In the genomic region with DNA sequence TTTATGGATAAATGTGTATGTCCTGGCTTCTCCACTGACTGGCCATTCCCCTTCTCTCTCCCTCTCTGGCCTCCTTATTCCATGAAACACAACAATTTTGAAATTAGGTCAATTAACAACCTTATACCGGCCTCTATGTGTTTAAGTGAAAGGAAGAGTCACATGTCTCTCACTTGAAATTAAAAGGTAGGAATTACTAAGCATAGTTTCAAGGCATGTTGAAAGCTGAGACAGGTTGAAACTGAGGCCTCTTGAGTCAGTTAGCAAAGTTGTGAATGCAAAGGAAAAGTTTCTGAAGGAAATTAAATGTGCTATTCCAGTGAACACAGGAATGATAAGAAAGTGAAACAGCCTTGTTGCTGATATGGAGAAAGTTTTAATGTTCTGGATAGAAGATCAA, we compare ENCODE assay signal across 21 cellular contexts.
A peak's percentile ranks its signal among the peaks of the same experiment; 100 is the strongest.
DNase-seq lines count a peak whose midpoint lies in the region; ATAC-seq, FAIRE-seq and TF ChIP-seq lines count a peak whose summit lies in the region.
"Had no signal": no experiment of that assay in that cellular context is flagged by ENCODE, and none has a peak within 500 bp of the region (broad histone marks: within the 10 kb centered on the region; RNA-seq: fewer than 3 reads in every experiment).

No MANE protein-coding gene starts in this region.

- H3K27me3 Mint-ChIP-seq in mesothelial cell of epicardium (ENCODE audit: low read depth), result peaks cover 2% of the 10 kb centered on the region

- no peaks in the 10 kb centered on the region for H3K9me3 ChIP-seq in cardiac muscle cell (ENCODE audit: low read depth)
- H3K9me3 ChIP-seq in heart left ventricle, result no peaks in the 10 kb centered on the region
- H3K9me3 ChIP-seq in OCI-LY3 (ENCODE audit: insufficient read depth, low read length), result no peaks in the 10 kb centered on the region
- H3K9me3 ChIP-seq in GM12878 (replicated peaks; ENCODE audit: control insufficient read depth, insufficient read depth, low read length), result no peaks in the 10 kb centered on the region
- H3K9me3 ChIP-seq: BLaER1, Caco-2 had no signal

- H3K27ac Mint-ChIP-seq in mesothelial cell of epicardium, result peak overlapping the region; percentile 9
- H3K27ac Mint-ChIP-seq: B cell; CD4-positive, CD25-positive, alpha-beta regulatory T cell; CD8-positive, alpha-beta T cell had no signal

- H3K9me3 Mint-ChIP-seq in mesothelial cell of epicardium, result no peaks in the 10 kb centered on the region
- H3K9me3 Mint-ChIP-seq: CD4-positive, CD25-positive, alpha-beta regulatory T cell; CD8-positive, alpha-beta T cell had no signal

- RAD21 ChIA-PET in GM12878 (lab: Charles Lee; ENCODE audit: unreplicated experiment), result interaction anchor here (0.8 to 1.0 kb wide), 2 partner anchors 9 to 10 kb away, joined by 3 read pairs; no protein-coding TSS in a partner anchor

- in situ Hi-C loops in GM12878 (cut with MboI), result no loop called here

- H3K9ac ChIP-seq in OCI-LY3 (ENCODE audit: low read length), result no peak overlapping the region
- no peak overlapping the region for H3K9ac ChIP-seq in GM12878 (ENCODE audit: control insufficient read depth, insufficient read depth, low read length)
- H3K9ac ChIP-seq: BLaER1, GM23248 had no signal

- no TSS peak for BruUV-seq in GM12878 (replicated peaks; lab: Mats Ljungman, UMichigan)

- H3K4me3 Mint-ChIP-seq in mesothelial cell of epicardium, result no peak overlapping the region
- H3K4me3 Mint-ChIP-seq: B cell; CD4-positive, CD25-positive, alpha-beta regulatory T cell; CD8-positive, alpha-beta T cell had no signal

- SMC1A ChIA-PET in GM12878 (lab: Charles Lee; ENCODE audit: uncharacterized antibody, unreplicated experiment), result interaction anchor here (0.9 to 2.5 kb wide), 3 partner anchors 10 to 19 kb away, joined by 3 to 9 read pairs (median 7); no protein-coding TSS in a partner anchor

- H3K36me3 Mint-ChIP-seq in mesothelial cell of epicardium, result no peaks in the 10 kb centered on the region
- H3K36me3 Mint-ChIP-seq: CD4-positive, CD25-positive, alpha-beta regulatory T cell; CD8-positive, alpha-beta T cell had no signal

- WGBS in heart left ventricle, 4 donors, result 77 to 88% (median 85%) methylated on average over 1 of the region's 1 CpG
- WGBS in GM12878 (ENCODE audit: insufficient coverage, insufficient replicate concordance, low lambda C conversion rate, missing lambda C conversion rate), result 17% methylated on average over 1 of the region's 1 CpG

- no peaks in the 10 kb centered on the region for H3K36me3 ChIP-seq in cardiac muscle cell
- no peaks in the 10 kb centered on the region for H3K36me3 ChIP-seq in heart left ventricle
- no peaks in the 10 kb centered on the region for H3K36me3 ChIP-seq in OCI-LY3 (replicated peaks; ENCODE audit: low read depth, low read length)
- no peaks in the 10 kb centered on the region for H3K36me3 ChIP-seq in GM12878 (ENCODE audit: control insufficient read depth in 2 of 2, insufficient read depth in 2 of 2, low read length in 1 of 2)
- H3K36me3 ChIP-seq: BLaER1 had no signal

- TF ChIP-seq EP300 in GM12878 (IDR thresholded peaks at IDR 0.05; ENCODE audit: borderline replicate concordance in 1 of 2, control insufficient read depth in 1 of 2, low read depth in 2 of 2, low read length in 2 of 2), result no peak

- FAIRE-seq in GM12878 (lab: Jason Lieb, UNC), result no peak
- FAIRE-seq: G401.6, H1 had no signal

- H4K20me1 ChIP-seq in OCI-LY3 (ENCODE audit: insufficient read depth, low read length), result no peaks in the 10 kb centered on the region
- no peaks in the 10 kb centered on the region for H4K20me1 ChIP-seq in GM12878 (ENCODE audit: control insufficient read depth, insufficient read depth)
- H4K20me1 ChIP-seq: BLaER1 had no signal

- no peak overlapping the region for H3K4me3 ChIP-seq in cardiac muscle cell
- no peak overlapping the region for H3K4me3 ChIP-seq in heart left ventricle
- no peak overlapping the region for H3K4me3 ChIP-seq in OCI-LY3 (ENCODE audit: low read length)
- H3K4me3 ChIP-seq in GM12878, result no peak overlapping the region
- H3K4me3 ChIP-seq: BLaER1, GM23248 had no signal

- no peak for TF ChIP-seq RAD21 in GM12878 (IDR thresholded peaks at IDR 0.05; ENCODE audit: insufficient read depth, low read depth, low read length)

- H3K79me2 ChIP-seq in OCI-LY3 (ENCODE audit: low read length) (no peaks in the 10 kb centered on the region), GM12878 (ENCODE audit: control insufficient read depth, insufficient read depth, low read length) (no peaks in the 10 kb centered on the region)

- POLR2A ChIA-PET in GM12878 (lab: Charles Lee), result interaction anchor here (0.7 kb wide), 1 partner anchor 19 kb away, joined by 3 read pairs; no protein-coding TSS in a partner anchor

- H3K4me2 ChIP-seq in OCI-LY3 (ENCODE audit: low read length) (peak overlapping the region; percentile 15; the same call in 1 of the 2 replicates), GM12878 (ENCODE audit: control insufficient read depth, insufficient read depth) (no peak overlapping the region)
- H3K4me2 ChIP-seq: BLaER1 had no signal

- CTCF ChIA-PET in GM12878 (lab: Yijun Ruan, JAX), result interaction anchor here (0.7 to 3.4 kb wide), 6 partner anchors 9 to 46 kb away, joined by 3 to 17 read pairs (median 4); no protein-coding TSS in a partner anchor

- peaks cover 22% of the 10 kb centered on the region for H3K4me1 Mint-ChIP-seq in mesothelial cell of epicardium
- H3K4me1 Mint-ChIP-seq: B cell; CD4-positive, CD25-positive, alpha-beta regulatory T cell had no signal

- H3K4me1 ChIP-seq in cardiac muscle cell (ENCODE audit: low read depth), result peaks cover 35% of the 10 kb centered on the region
- peaks cover 0 to 33% (median 3%) of the 10 kb centered on the region in 12 donors for H3K4me1 ChIP-seq in heart left ventricle
- peaks cover 8% of the 10 kb centered on the region for H3K4me1 ChIP-seq in OCI-LY3 (ENCODE audit: low read length)
- H3K4me1 ChIP-seq in GM12878 (ENCODE audit: control insufficient read depth, insufficient read depth, low read length), result no peaks in the 10 kb centered on the region

- TF ChIP-seq CTCF in cardiac muscle cell (IDR thresholded peaks at IDR 0.05; ENCODE audit: low read depth, low read length), result no peak
- no peak for TF ChIP-seq CTCF in heart left ventricle (IDR thresholded peaks at IDR 0.05)
- TF ChIP-seq CTCF in OCI-LY3 (IDR thresholded peaks at IDR 0.05; ENCODE audit: low read depth, low read length), result no peak
- no peak for TF ChIP-seq CTCF in GM12878 (IDR thresholded peaks at IDR 0.05 in 2 of 3, conservative IDR thresholded peaks at IDR 0.05 in 1 of 3; ENCODE audit: control insufficient read depth in 2 of 3, extremely low read depth in 1 of 3, insufficient read depth in 1 of 3, low read depth in 3 of 3, low read length in 3 of 3)
- no peak for TF ChIP-seq CTCF in mesothelial cell of epicardium (IDR thresholded peaks at IDR 0.05; ENCODE audit: unreplicated experiment)

- TF ChIP-seq POLR2A in heart left ventricle (IDR thresholded peaks at IDR 0.05) (no peak), GM12878 (IDR thresholded peaks at IDR 0.05; ENCODE audit: low read depth, low read length) (no peak)

- ATAC-seq in heart left ventricle (no peak), GM12878 (peak; percentile 73), GM21619 (IDR thresholded peaks at IDR 0.05; ENCODE audit: unreplicated experiment) (no peak), HG03571 (IDR thresholded peaks at IDR 0.05; ENCODE audit: unreplicated experiment) (no peak)
- ATAC-seq: CD8-positive, alpha-beta T cell had no signal

- no peak overlapping the region for H2AFZ ChIP-seq in OCI-LY3 (ENCODE audit: low read depth, low read length)
- H2AFZ ChIP-seq in GM12878 (ENCODE audit: control insufficient read depth, low read depth, low read length), result no peak overlapping the region
- H2AFZ ChIP-seq: GM23248 had no signal

- H3K27me3 ChIP-seq in cardiac muscle cell (no peaks in the 10 kb centered on the region), heart left ventricle (no peaks in the 10 kb centered on the region), OCI-LY3 (ENCODE audit: low read depth, low read length) (no peaks in the 10 kb centered on the region), GM12878 (replicated peaks in 1 of 2; ENCODE audit: control insufficient read depth in 2 of 2, insufficient read depth in 2 of 2, low read length in 1 of 2) (no peaks in the 10 kb centered on the region; a peak in 1 of 4 replicates)
- H3K27me3 ChIP-seq: BLaER1 had no signal

- DNase-seq in cardiac muscle cell (ENCODE audit: low read depth in 1 of 2, low spot score in 1 of 2) (no peak), heart left ventricle (no peak), GM12878 (ENCODE audit: low read depth, low spot score) (no peak), mesothelial cell of epicardium (ENCODE audit: low spot score in 2 of 2, unreplicated experiment in 2 of 2) (no peak), AML-193 (lab: John Stamatoyannopoulos, UW) (no peak)
- DNase-seq: Caco-2; CD4-positive, CD25-positive, alpha-beta regulatory T cell; CD8-positive, alpha-beta T cell; DMS153; DND-41; GM23248; H7; HCEC 1CT had no signal

- H3K27ac ChIP-seq in cardiac muscle cell, result peak overlapping the region; percentile 0
- H3K27ac ChIP-seq in heart left ventricle, result no peak overlapping the region
- H3K27ac ChIP-seq in OCI-LY3 (ENCODE audit: low read length), result no peak overlapping the region
- no peak overlapping the region for H3K27ac ChIP-seq in GM12878 (ENCODE audit: control insufficient read depth, insufficient read depth)
- H3K27ac ChIP-seq: BLaER1, C4-2B, GM23248 had no signal

- intact Hi-C loops in heart left ventricle (cut with DNase I), result loop anchor here in 4 of 10 donors (10.0 kb wide), 3 partner anchors 48 to 118 kb away; partner anchors contain the start of gene ADAM23 (in 2 of the 4)
- intact Hi-C loops in GM12878 (cut with micrococcal nuclease; ENCODE audit: unreplicated experiment), result no loop called here

TF ChIP-seq in GM12878, 131 proteins besides CTCF, POLR2A, EP300 and RAD21 (continues in another document):
- TF ChIP-seq SP1 (IDR thresholded peaks at IDR 0.05; ENCODE audit: low read depth, low read length) (no peak), ZNF24 (IDR thresholded peaks at IDR 0.05) (no peak), IKZF2 (IDR thresholded peaks at IDR 0.05) (peak; percentile 27 to 50; a peak in 2 of 4 replicates), LARP7 (IDR thresholded peaks at IDR 0.05) (no peak), EED (IDR thresholded peaks at IDR 0.05; ENCODE audit: low read depth) (no peak), JUNB (IDR thresholded peaks at IDR 0.05) (peak; percentile 33; the same call in 1 of the 2 replicates), RAD51 (IDR thresholded peaks at IDR 0.05) (peak; percentile 41; the same call in 1 of the 2 replicates), JUND (IDR thresholded peaks at IDR 0.05; ENCODE audit: low read depth, low read length) (no peak), ZBED1 (IDR thresholded peaks at IDR 0.05; ENCODE audit: borderline replicate concordance) (no peak)
